Comparison of ENCODE assay signal across 8 cellular contexts in genomic region chr7:142391191-142391992, GRCh38.
DNase-seq lines count a peak whose midpoint lies in the region; ATAC-seq, FAIRE-seq and TF ChIP-seq lines count a peak whose summit lies in the region.
"Had no signal": no experiment of that assay in that cellular context is flagged by ENCODE, and none has a peak within 500 bp of the region (broad histone marks: within the 10 kb centered on the region; RNA-seq: fewer than 3 reads in every experiment).

No MANE protein-coding gene starts in this region.

- FAIRE-seq in GM12878 (lab: Jason Lieb, UNC), result no peak

- no peak for TF ChIP-seq POLR2A in GM12878 (IDR thresholded peaks at IDR 0.05; ENCODE audit: low read depth, low read length)

- ATAC-seq in Panc1 (peak; percentile 42), GM12878 (peak; percentile 81)

- H3K4me3 ChIP-seq in GM23248 (no peak overlapping the region), Panc1 (ENCODE audit: low read depth in 2 of 2, low read length in 2 of 2) (no peak overlapping the region), GM12878 (no peak overlapping the region), parathyroid adenoma (ENCODE audit: low read depth, low read length) (no peak overlapping the region)

- H3K4me2 ChIP-seq in GM23248 (ENCODE audit: unreplicated experiment) (no peak overlapping the region), GM12878 (ENCODE audit: control insufficient read depth, insufficient read depth) (no peak overlapping the region), parathyroid adenoma (ENCODE audit: low read length) (no peak overlapping the region)

- no peaks in the 10 kb centered on the region for H3K9me2 ChIP-seq in GM23248 (ENCODE audit: insufficient read depth)

- H3K9ac ChIP-seq in GM23248 (no peak overlapping the region), GM12878 (ENCODE audit: control insufficient read depth, insufficient read depth, low read length) (no peak overlapping the region), parathyroid adenoma (no peak overlapping the region)

- H3K9me3 ChIP-seq in GM23248 (ENCODE audit: low read depth) (no peaks in the 10 kb centered on the region), Panc1 (ENCODE audit: control insufficient read depth, insufficient read depth, low read depth, low read length) (no peaks in the 10 kb centered on the region), GM12878 (replicated peaks; ENCODE audit: control insufficient read depth, insufficient read depth, low read length) (no peaks in the 10 kb centered on the region), parathyroid adenoma (ENCODE audit: control insufficient read depth, low read length) (no peaks in the 10 kb centered on the region)
- H3K9me3 ChIP-seq: neutrophil had no signal

- DNase-seq in GM23248, result peak; percentile 35
- no peak for DNase-seq in Panc1 (ENCODE audit: low read depth, low spot score)
- DNase-seq in GM12878 (ENCODE audit: low read depth, low spot score), result no peak
- DNase-seq in NCI-H2081 treated with DMSO at 0.1 percent for 48 hours (lab: John Stamatoyannopoulos, UW), result no peak
- DNase-seq in epidermal melanocyte (ENCODE audit: insufficient read length, low spot score), result no peak
- DNase-seq in DMS79 treated with DMSO at 0.1 percent for 48 hours (lab: John Stamatoyannopoulos, UW), result no peak

- H3K79me2 ChIP-seq in GM23248 (ENCODE audit: insufficient read depth), result no peaks in the 10 kb centered on the region
- H3K79me2 ChIP-seq in GM12878 (ENCODE audit: control insufficient read depth, insufficient read depth, low read length), result no peaks in the 10 kb centered on the region
- no peaks in the 10 kb centered on the region for H3K79me2 ChIP-seq in parathyroid adenoma

- H4K20me1 ChIP-seq in GM23248 (ENCODE audit: insufficient read depth) (no peaks in the 10 kb centered on the region), GM12878 (ENCODE audit: control insufficient read depth, insufficient read depth) (no peaks in the 10 kb centered on the region; the same call in 1 of the 2 replicates)

- in situ Hi-C loops in GM23248 (cut with MboI) (no loop called here), Panc1 (cut with HindIII; ENCODE audit: low pct_unique_long_range_greater_than_20kb, low sequenced_read_pairs) (no loop called here), GM12878 (cut with MboI) (no loop called here)

- BruUV-seq in Panc1 (replicated peaks; lab: Mats Ljungman, UMichigan), result no TSS peak
- no TSS peak for BruUV-seq in GM12878 (replicated peaks; lab: Mats Ljungman, UMichigan)

- 50 to 53% methylated on average over 6 of the region's 6 CpGs for WGBS in GM23248 (ENCODE audit: low coverage in 1 of 2, low lambda C conversion rate in 2 of 2, missing lambda C conversion rate in 2 of 2), 2 experiments
- WGBS in GM12878 (ENCODE audit: insufficient coverage, insufficient replicate concordance, low lambda C conversion rate, missing lambda C conversion rate), result 10% methylated on average over 6 of the region's 6 CpGs

- H3K36me3 ChIP-seq in GM23248 (ENCODE audit: low read depth), result no peaks in the 10 kb centered on the region
- no peaks in the 10 kb centered on the region for H3K36me3 ChIP-seq in Panc1 (ENCODE audit: control insufficient read depth, insufficient read depth, low read length)
- H3K36me3 ChIP-seq in GM12878 (ENCODE audit: control insufficient read depth in 2 of 2, insufficient read depth in 2 of 2, low read length in 1 of 2), result no peaks in the 10 kb centered on the region
- no peaks in the 10 kb centered on the region for H3K36me3 ChIP-seq in parathyroid adenoma (ENCODE audit: control insufficient read depth, insufficient read depth, low read length)
- H3K36me3 ChIP-seq: neutrophil had no signal

- H3F3A ChIP-seq in GM23248 (ENCODE audit: insufficient read depth), result no peaks in the 10 kb centered on the region

- RAD21 ChIA-PET in GM12878 (lab: Charles Lee; ENCODE audit: unreplicated experiment), result no interaction called here

- SMC1A ChIA-PET in GM12878 (lab: Charles Lee; ENCODE audit: uncharacterized antibody, unreplicated experiment), result interaction anchor here (1.0 kb wide), 1 partner anchor 52 kb away, joined by 3 read pairs; no protein-coding TSS in a partner anchor

- H3K4me1 ChIP-seq in GM23248 (ENCODE audit: insufficient read depth), result no peaks in the 10 kb centered on the region
- no peaks in the 10 kb centered on the region for H3K4me1 ChIP-seq in Panc1 (ENCODE audit: control insufficient read depth, insufficient read depth, low read length)
- H3K4me1 ChIP-seq in GM12878 (ENCODE audit: control insufficient read depth, insufficient read depth, low read length), result no peaks in the 10 kb centered on the region
- H3K4me1 ChIP-seq in parathyroid adenoma, result no peaks in the 10 kb centered on the region

- no peak; the same call in 1 of the 2 replicates for TF ChIP-seq RAD21 in GM12878 (IDR thresholded peaks at IDR 0.05; ENCODE audit: insufficient read depth, low read depth, low read length)

- CTCF ChIA-PET in Panc1 (lab: Charles Lee) (no interaction called here), GM12878 (lab: Yijun Ruan, JAX) (interaction anchor here (0.7 to 1.4 kb wide), 3 partner anchors 30 to 106 kb away, joined by 3 to 5 read pairs (median 3); no protein-coding TSS in a partner anchor)

- TF ChIP-seq EP300 in GM12878 (IDR thresholded peaks at IDR 0.05; ENCODE audit: borderline replicate concordance in 1 of 2, control insufficient read depth in 1 of 2, low read depth in 2 of 2, low read length in 2 of 2), result no peak

- POLR2A ChIA-PET in Panc1 (lab: Charles Lee), result no interaction called here
- POLR2A ChIA-PET in GM12878 (lab: Charles Lee), result no interaction called here

- no peak overlapping the region for H2AFZ ChIP-seq in GM23248
- no peak overlapping the region for H2AFZ ChIP-seq in GM12878 (ENCODE audit: control insufficient read depth, low read depth, low read length)
- peak overlapping the region; percentile 36 for H2AFZ ChIP-seq in parathyroid adenoma

- H3K27me3 ChIP-seq in GM23248 (replicated peaks; ENCODE audit: insufficient read depth) (peaks cover 14% of the 10 kb centered on the region), Panc1 (ENCODE audit: control insufficient read depth, insufficient read depth, low read length) (no peaks in the 10 kb centered on the region; the same call in 1 of the 2 replicates), GM12878 (replicated peaks in 1 of 2; ENCODE audit: control insufficient read depth in 2 of 2, insufficient read depth in 2 of 2, low read length in 1 of 2) (no peaks in the 10 kb centered on the region; a peak in 2 of 4 replicates), parathyroid adenoma (ENCODE audit: control insufficient read depth, insufficient read depth, low read length) (no peaks in the 10 kb centered on the region)
- H3K27me3 ChIP-seq: neutrophil had no signal

- intact Hi-C loops in Panc1 (cut with micrococcal nuclease; ENCODE audit: unreplicated experiment) (no loop called here), GM12878 (cut with micrococcal nuclease; ENCODE audit: unreplicated experiment) (no loop called here)

- H3K27ac ChIP-seq in GM23248 (no peak overlapping the region), Panc1 (ENCODE audit: low read length) (no peak overlapping the region), GM12878 (ENCODE audit: control insufficient read depth, insufficient read depth) (no peak overlapping the region), parathyroid adenoma (no peak overlapping the region)
- H3K27ac ChIP-seq: neutrophil had no signal

- TF ChIP-seq CTCF in Panc1 (IDR thresholded peaks at IDR 0.05), result peak; percentile 31; the same call in 1 of the 2 replicates
- peak; percentile 32 to 51 (median 38) for TF ChIP-seq CTCF in GM12878 (IDR thresholded peaks at IDR 0.05 in 2 of 3, conservative IDR thresholded peaks at IDR 0.05 in 1 of 3; ENCODE audit: control insufficient read depth in 2 of 3, extremely low read depth in 1 of 3, insufficient read depth in 1 of 3, low read depth in 3 of 3, low read length in 3 of 3)
- TF ChIP-seq CTCF in parathyroid adenoma (IDR thresholded peaks at IDR 0.05), result peak; percentile 38

TF ChIP-seq in GM12878, 131 proteins besides CTCF, POLR2A, EP300 and RAD21 (continues in another document):
- TF ChIP-seq ZZZ3 (IDR thresholded peaks at IDR 0.05; ENCODE audit: control insufficient read depth, insufficient read length, low read depth) (no peak), MEF2B (IDR thresholded peaks at IDR 0.05; ENCODE audit: partially characterized antibody, poor library complexity, severe bottlenecking) (no peak), REST (IDR thresholded peaks at IDR 0.05; ENCODE audit: low read depth, low read length) (no peak), NFYA (IDR thresholded peaks at IDR 0.05; ENCODE audit: borderline replicate concordance, low read depth, low read length) (no peak)
